Comparison of ENCODE assay signal across 29 cellular contexts in genomic region chr2:106341666-106342065, GRCh38.
"Had no signal": no experiment of that assay in that cellular context is flagged by ENCODE, and none has a peak within 500 bp of the region (broad histone marks: within the 10 kb centered on the region; RNA-seq: fewer than 3 reads in every experiment).

No MANE protein-coding gene starts in this region.

- H3K9me3 ChIP-seq: esophagus squamous epithelium, gastroesophageal sphincter had no signal

- H3K4me1 ChIP-seq: gastroesophageal sphincter, heart right ventricle had no signal

- H3K27ac Mint-ChIP-seq: activated B cell treated with CpG ODN at 0.5 μM for 24 hours; activated CD8-positive, alpha-beta T cell treated with anti-CD3 and anti-CD28 coated beads for 36 hours; activated naive CD8-positive, alpha-beta T cell; activated T-helper 17 cell treated with anti-CD3 and anti-CD28 coated beads, Interleukin-2, amount 50 U/mL, for 72 hours; dendritic cell treated with granulocyte-macrophage colony-stimulating factor and Interleukin-4, amounts not matched to agents 40 ng/mL and 50 ng/mL, for 4 days; T-helper 17 cell had no signal

- H3K27me3 Mint-ChIP-seq: activated B cell treated with CpG ODN at 0.5 μM for 24 hours; activated CD8-positive, alpha-beta T cell treated with anti-CD3 and anti-CD28 coated beads for 36 hours; activated naive CD8-positive, alpha-beta T cell; activated T-helper 17 cell treated with anti-CD3 and anti-CD28 coated beads, Interleukin-2, amount 50 U/mL, for 72 hours; central memory CD8-positive, alpha-beta T cell; dendritic cell treated with granulocyte-macrophage colony-stimulating factor and Interleukin-4, amounts not matched to agents 40 ng/mL and 50 ng/mL, for 4 days; T-helper 17 cell had no signal

- H3K27me3 ChIP-seq: brain microvascular endothelial cell, dorsolateral prefrontal cortex, esophagus squamous epithelium, gastroesophageal sphincter, heart right ventricle had no signal

- H3K36me3 Mint-ChIP-seq: activated naive CD8-positive, alpha-beta T cell had no signal

- H3K27ac ChIP-seq: brain microvascular endothelial cell, coronary artery, dorsolateral prefrontal cortex, esophagus squamous epithelium, gastroesophageal sphincter, heart right ventricle had no signal

- ATAC-seq: activated CD4-positive, CD25-positive, alpha-beta regulatory T cell treated with anti-CD3 and anti-CD28 coated beads, Interleukin-2, amount 50 U/mL, for 24 hours; activated CD8-positive, alpha-beta T cell treated with anti-CD3 and anti-CD28 coated beads for 36 hours; activated T-cell treated with anti-CD3 and anti-CD28 coated beads, Interleukin-2, amount 50 U/mL, for 4 hours; activated T-helper 17 cell treated with anti-CD3 and anti-CD28 coated beads, Interleukin-2, amount 50 U/mL, for 72 hours; gastroesophageal sphincter; heart right ventricle; T-helper 17 cell had no signal

- H3K4me1 Mint-ChIP-seq: activated B cell treated with CpG ODN at 0.5 μM for 24 hours; activated T-helper 17 cell treated with anti-CD3 and anti-CD28 coated beads, Interleukin-2, amount 50 U/mL, for 72 hours; central memory CD8-positive, alpha-beta T cell; T-helper 17 cell had no signal

- H3K4me3 Mint-ChIP-seq: activated B cell treated with CpG ODN at 0.5 μM for 24 hours; activated CD8-positive, alpha-beta T cell treated with anti-CD3 and anti-CD28 coated beads for 36 hours; activated naive CD8-positive, alpha-beta T cell; activated T-cell treated with anti-CD3 and anti-CD28 coated beads, Interleukin-2, amount 50 U/mL, for 4 hours; activated T-helper 17 cell treated with anti-CD3 and anti-CD28 coated beads, Interleukin-2, amount 50 U/mL, for 72 hours; central memory CD8-positive, alpha-beta T cell; dendritic cell treated with granulocyte-macrophage colony-stimulating factor and Interleukin-4, amounts not matched to agents 40 ng/mL and 50 ng/mL, for 4 days; T-helper 17 cell had no signal

- H3K9me3 Mint-ChIP-seq: activated B cell treated with CpG ODN at 0.5 μM for 24 hours; activated T-helper 17 cell treated with anti-CD3 and anti-CD28 coated beads, Interleukin-2, amount 50 U/mL, for 72 hours; central memory CD8-positive, alpha-beta T cell had no signal

- DNase-seq: activated B cell treated with CpG ODN at 0.5 μM for 24 hours; activated CD4-positive, alpha-beta T cell treated with anti-CD3 and anti-CD28 coated beads for 48 hours; activated CD4-positive, alpha-beta T cell treated with anti-CD3 and anti-CD28 coated beads, Interleukin-2, amount 50 U/mL, for 1 hour; activated CD4-positive, alpha-beta T cell treated with anti-CD3 and anti-CD28 coated beads, Interleukin-2, amount 50 U/mL, for 48 hours; activated CD8-positive, alpha-beta memory T cell treated with anti-CD3 and anti-CD28 coated beads for 24 hours; activated CD8-positive, alpha-beta T cell treated with anti-CD3 and anti-CD28 coated beads for 36 hours; activated effector memory CD4-positive, alpha-beta T cell treated with Interleukin-2 at 50 U/mL for 16 hours; activated gamma-delta T cell treated with Interleukin-2 at 50 U/mL for 16 hours; activated naive CD4-positive, alpha-beta T cell treated with anti-CD3 and anti-CD28 coated beads, Interleukin-2, amount 50 U/mL, for 16 hours; activated naive CD4-positive, alpha-beta T cell treated with Interleukin-2 at 50 U/mL for 16 hours; activated T-cell treated with anti-CD3 and anti-CD28 coated beads, Interleukin-2, amount 50 U/mL, for 4 hours; amniotic stem cell; anterior cingulate cortex; brain microvascular endothelial cell; dorsolateral prefrontal cortex; effector memory CD4-positive, alpha-beta T cell; erythroblast; esophagus squamous epithelium; foreskin melanocyte; heart right ventricle; T-helper 1 cell; T-helper 17 cell had no signal

- H3K36me3 ChIP-seq: brain microvascular endothelial cell, esophagus squamous epithelium, gastroesophageal sphincter, heart right ventricle had no signal

- H3K4me3 ChIP-seq: coronary artery, dorsolateral prefrontal cortex, esophagus squamous epithelium, gastroesophageal sphincter, heart right ventricle had no signal
